Comparison of ENCODE assay signal across 11 cellular contexts in genomic region chr1:23436520-23437354, GRCh38.
DNase-seq lines count a peak whose midpoint lies in the region; ATAC-seq lines count a peak whose summit lies in the region.
"Had no signal": no experiment of that assay in that cellular context is flagged by ENCODE, and none has a peak within 500 bp of the region (broad histone marks: within the 10 kb centered on the region; RNA-seq: fewer than 3 reads in every experiment).

No MANE protein-coding gene starts in this region.

- H3K36me3 ChIP-seq in iPS-20b (ENCODE audit: insufficient read depth, low read depth, low read length): peaks cover 64% of the 10 kb centered on the region

- peak; percentile 60 for DNase-seq in NCI-H82 (lab: John Stamatoyannopoulos, UW)
- no peak for DNase-seq in NCI-H82 treated with DMSO at 0.1 percent for 48 hours (lab: John Stamatoyannopoulos, UW; ENCODE audit: unreplicated experiment)
- peak; percentile 48 for DNase-seq in activated T-cell treated with anti-CD3 and anti-CD28 coated beads, Interleukin-2, amount 50 U/mL, for 1 hour
- DNase-seq in stimulated activated CD8-positive, alpha-beta memory T cell treated with anti-CD3 and anti-CD28 coated beads, Interleukin-4, amount 100 ng/mL, for 48 hours: peak; percentile 66
- no peak for DNase-seq in NCI-H2196 (lab: John Stamatoyannopoulos, UW; ENCODE audit: unreplicated experiment)
- DNase-seq: cortex of kidney, GDM1 had no signal

- H3K4me1 ChIP-seq in iPS-20b (ENCODE audit: insufficient read depth, low read length): no peaks in the 10 kb centered on the region

- H3K9me3 ChIP-seq in iPS-20b (ENCODE audit: insufficient read depth, low read depth, low read length): no peaks in the 10 kb centered on the region

- no peak overlapping the region for H3K27ac ChIP-seq in iPS-20b (ENCODE audit: low read length)
- H3K27ac ChIP-seq: 22Rv1 had no signal

- no peaks in the 10 kb centered on the region for H3K27me3 ChIP-seq in iPS-20b (ENCODE audit: insufficient read depth, low read length)

- ATAC-seq in HG03571 (IDR thresholded peaks at IDR 0.05; ENCODE audit: unreplicated experiment) (no peak), GM21576 (IDR thresholded peaks at IDR 0.05; ENCODE audit: unreplicated experiment) (no peak)

- H3K9ac ChIP-seq in iPS-20b (ENCODE audit: low read depth, low read length): no peak overlapping the region

- H3K4me3 ChIP-seq in iPS-20b (ENCODE audit: low read length): peak overlapping the region; percentile 49; the same call in 1 of the 2 replicates

Comparison
In these comparisons a context has a peak if more than half of its experiments do, and no peak if none do; other contexts are left out.
1. DNase-seq: peak in NCI-H82 (single experiment), activated T-cell treated with anti-CD3 and anti-CD28 coated beads, Interleukin-2, amount 50 U/mL, for 1 hour (single experiment) and stimulated activated CD8-positive, alpha-beta memory T cell treated with anti-CD3 and anti-CD28 coated beads, Interleukin-4, amount 100 ng/mL, for 48 hours (single experiment); none in NCI-H82 treated with DMSO at 0.1 percent for 48 hours (single experiment) and NCI-H2196 (single experiment).